In genomic region chr10:11108356-11108755, GRCh38 we compare ENCODE assay signal across 1 cellular context.
TF ChIP-seq lines count a peak whose summit lies in the region.

No MANE protein-coding gene starts in this region.

TF ChIP-seq in SK-N-SH, 30 proteins besides CTCF, POLR2A, EP300 and RAD21 (continued from another document):
- TF ChIP-seq, protein P1, sequence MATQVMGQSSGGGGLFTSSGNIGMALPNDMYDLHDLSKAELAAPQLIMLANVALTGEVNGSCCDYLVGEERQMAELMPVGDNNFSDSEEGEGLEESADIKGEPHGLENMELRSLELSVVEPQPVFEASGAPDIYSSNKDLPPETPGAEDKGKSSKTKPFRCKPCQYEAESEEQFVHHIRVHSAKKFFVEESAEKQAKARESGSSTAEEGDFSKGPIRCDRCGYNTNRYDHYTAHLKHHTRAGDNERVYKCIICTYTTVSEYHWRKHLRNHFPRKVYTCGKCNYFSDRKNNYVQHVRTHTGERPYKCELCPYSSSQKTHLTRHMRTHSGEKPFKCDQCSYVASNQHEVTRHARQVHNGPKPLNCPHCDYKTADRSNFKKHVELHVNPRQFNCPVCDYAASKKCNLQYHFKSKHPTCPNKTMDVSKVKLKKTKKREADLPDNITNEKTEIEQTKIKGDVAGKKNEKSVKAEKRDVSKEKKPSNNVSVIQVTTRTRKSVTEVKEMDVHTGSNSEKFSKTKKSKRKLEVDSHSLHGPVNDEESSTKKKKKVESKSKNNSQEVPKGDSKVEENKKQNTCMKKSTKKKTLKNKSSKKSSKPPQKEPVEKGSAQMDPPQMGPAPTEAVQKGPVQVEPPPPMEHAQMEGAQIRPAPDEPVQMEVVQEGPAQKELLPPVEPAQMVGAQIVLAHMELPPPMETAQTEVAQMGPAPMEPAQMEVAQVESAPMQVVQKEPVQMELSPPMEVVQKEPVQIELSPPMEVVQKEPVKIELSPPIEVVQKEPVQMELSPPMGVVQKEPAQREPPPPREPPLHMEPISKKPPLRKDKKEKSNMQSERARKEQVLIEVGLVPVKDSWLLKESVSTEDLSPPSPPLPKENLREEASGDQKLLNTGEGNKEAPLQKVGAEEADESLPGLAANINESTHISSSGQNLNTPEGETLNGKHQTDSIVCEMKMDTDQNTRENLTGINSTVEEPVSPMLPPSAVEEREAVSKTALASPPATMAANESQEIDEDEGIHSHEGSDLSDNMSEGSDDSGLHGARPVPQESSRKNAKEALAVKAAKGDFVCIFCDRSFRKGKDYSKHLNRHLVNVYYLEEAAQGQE (IDR thresholded peaks at IDR 0.05; ENCODE audit: low read depth, low read length): no peak
TF ChIP-seq in SK-N-SH: peak in this region for 0.
